Comparison of ENCODE assay signal across 1 cellular context in the genomic region with DNA sequence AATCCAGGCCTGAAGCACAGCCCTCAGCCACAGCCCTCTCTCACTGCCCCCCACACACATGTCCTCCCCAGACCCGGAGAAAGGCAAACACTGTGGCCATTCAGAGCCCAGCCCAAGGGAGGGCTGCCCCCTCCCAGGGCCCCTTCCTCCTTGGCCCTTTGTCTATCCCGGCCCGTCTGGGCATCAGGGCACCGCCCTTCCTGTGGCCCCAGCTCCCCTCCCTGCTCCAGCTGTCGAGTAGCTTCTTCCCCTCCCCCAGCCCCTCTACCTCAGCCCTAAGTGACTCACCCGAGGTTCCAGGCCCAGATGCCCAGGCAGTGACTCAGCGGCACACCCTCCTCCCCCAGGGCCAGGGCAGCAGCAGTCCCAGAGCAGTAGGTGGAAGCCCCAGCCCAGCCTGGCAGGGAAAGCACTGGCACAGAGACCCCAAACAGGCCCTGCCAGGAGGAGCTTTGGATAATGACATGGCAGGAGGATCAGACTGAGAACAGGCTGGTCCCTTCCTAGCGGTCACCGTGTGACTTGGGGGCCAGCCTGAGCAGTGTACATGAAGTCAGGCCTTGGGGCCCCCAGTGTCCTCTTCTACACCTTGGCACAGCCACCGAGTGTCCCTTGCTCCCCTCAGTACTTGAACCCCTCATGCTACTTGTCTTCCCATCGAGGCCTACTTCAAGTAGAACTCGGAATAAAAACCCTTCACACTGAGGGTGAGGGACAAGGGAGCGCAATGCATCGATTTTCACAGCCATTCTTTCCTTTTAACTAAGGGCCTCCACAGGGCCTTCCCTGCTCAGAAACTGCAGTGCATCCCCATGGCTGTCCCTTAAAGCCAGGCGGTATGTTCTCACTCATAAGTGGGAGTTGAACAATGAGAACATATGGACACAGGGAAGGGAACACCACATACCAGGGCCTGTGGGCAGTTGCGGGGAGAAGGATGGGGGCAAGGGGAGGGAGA.
TF ChIP-seq lines count a peak whose summit lies in the region.

No MANE protein-coding gene starts in this region.

TF ChIP-seq in HepG2, 621 proteins besides CTCF, POLR2A, EP300 and RAD21 (continues in another document):
- TF ChIP-seq ZNF414 (CRISPR knock-in tag; IDR thresholded peaks at IDR 0.05) (no peak), ZNF713 (CRISPR knock-in tag; IDR thresholded peaks at IDR 0.05) (no peak), ZNF510 (CRISPR knock-in tag; IDR thresholded peaks at IDR 0.05; ENCODE audit: low read depth) (no peak), ZNF251 (CRISPR knock-in tag; IDR thresholded peaks at IDR 0.05) (no peak), ZNF263 (CRISPR knock-in tag; IDR thresholded peaks at IDR 0.05) (peak; percentile 67; the same call in 1 of the 2 replicates), DR1 (CRISPR knock-in tag; IDR thresholded peaks at IDR 0.05) (no peak), FOXK2 (IDR thresholded peaks at IDR 0.05) (no peak), NR1H2 (CRISPR knock-in tag; IDR thresholded peaks at IDR 0.05; ENCODE audit: borderline replicate concordance, low read depth) (no peak), ZNF670 (CRISPR knock-in tag; IDR thresholded peaks at IDR 0.05; ENCODE audit: borderline replicate concordance) (no peak), IKZF1 (IDR thresholded peaks at IDR 0.05) (no peak), ZNF318 (CRISPR knock-in tag; IDR thresholded peaks at IDR 0.05) (no peak), HMG20B (CRISPR knock-in tag; conservative IDR thresholded peaks at IDR 0.05) (no peak), CEBPZ (IDR thresholded peaks at IDR 0.05; ENCODE audit: low read length) (no peak), ARNT2 (CRISPR knock-in tag; IDR thresholded peaks at IDR 0.05; ENCODE audit: low read depth) (no peak), NAIF1 (CRISPR knock-in tag; IDR thresholded peaks at IDR 0.05; ENCODE audit: borderline replicate concordance) (no peak), NR2C2 (CRISPR knock-in tag; IDR thresholded peaks at IDR 0.05; ENCODE audit: borderline replicate concordance) (no peak), ZNF326 (CRISPR knock-in tag; IDR thresholded peaks at IDR 0.05; ENCODE audit: borderline replicate concordance) (no peak), ZNF558 (CRISPR knock-in tag; IDR thresholded peaks at IDR 0.05; ENCODE audit: borderline replicate concordance) (no peak), MLLT10 (CRISPR knock-in tag; IDR thresholded peaks at IDR 0.05) (no peak), ZNF775 (CRISPR knock-in tag; IDR thresholded peaks at IDR 0.05; ENCODE audit: borderline replicate concordance) (no peak), NFRKB (IDR thresholded peaks at IDR 0.05) (no peak), TAF1 (CRISPR knock-in tag; IDR thresholded peaks at IDR 0.05) (no peak), RFXAP (CRISPR knock-in tag; IDR thresholded peaks at IDR 0.05; ENCODE audit: borderline replicate concordance) (no peak), TCF12 (IDR thresholded peaks at IDR 0.05) (no peak), TCF12 (CRISPR knock-in tag; IDR thresholded peaks at IDR 0.05) (no peak), SIX4 (CRISPR knock-in tag; IDR thresholded peaks at IDR 0.05) (no peak), MAFG (CRISPR knock-in tag; IDR thresholded peaks at IDR 0.05) (no peak)
- TF ChIP-seq, protein P1, sequence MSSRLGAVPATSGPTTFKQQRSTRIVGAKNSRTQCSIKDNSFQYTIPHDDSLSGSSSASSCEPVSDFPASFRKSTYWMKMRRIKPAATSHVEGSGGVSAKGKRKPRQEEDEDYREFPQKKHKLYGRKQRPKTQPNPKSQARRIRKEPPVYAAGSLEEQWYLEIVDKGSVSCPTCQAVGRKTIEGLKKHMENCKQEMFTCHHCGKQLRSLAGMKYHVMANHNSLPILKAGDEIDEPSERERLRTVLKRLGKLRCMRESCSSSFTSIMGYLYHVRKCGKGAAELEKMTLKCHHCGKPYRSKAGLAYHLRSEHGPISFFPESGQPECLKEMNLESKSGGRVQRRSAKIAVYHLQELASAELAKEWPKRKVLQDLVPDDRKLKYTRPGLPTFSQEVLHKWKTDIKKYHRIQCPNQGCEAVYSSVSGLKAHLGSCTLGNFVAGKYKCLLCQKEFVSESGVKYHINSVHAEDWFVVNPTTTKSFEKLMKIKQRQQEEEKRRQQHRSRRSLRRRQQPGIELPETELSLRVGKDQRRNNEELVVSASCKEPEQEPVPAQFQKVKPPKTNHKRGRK (CRISPR knock-in tag; IDR thresholded peaks at IDR 0.05) = no peak
- TF ChIP-seq, protein P2, sequence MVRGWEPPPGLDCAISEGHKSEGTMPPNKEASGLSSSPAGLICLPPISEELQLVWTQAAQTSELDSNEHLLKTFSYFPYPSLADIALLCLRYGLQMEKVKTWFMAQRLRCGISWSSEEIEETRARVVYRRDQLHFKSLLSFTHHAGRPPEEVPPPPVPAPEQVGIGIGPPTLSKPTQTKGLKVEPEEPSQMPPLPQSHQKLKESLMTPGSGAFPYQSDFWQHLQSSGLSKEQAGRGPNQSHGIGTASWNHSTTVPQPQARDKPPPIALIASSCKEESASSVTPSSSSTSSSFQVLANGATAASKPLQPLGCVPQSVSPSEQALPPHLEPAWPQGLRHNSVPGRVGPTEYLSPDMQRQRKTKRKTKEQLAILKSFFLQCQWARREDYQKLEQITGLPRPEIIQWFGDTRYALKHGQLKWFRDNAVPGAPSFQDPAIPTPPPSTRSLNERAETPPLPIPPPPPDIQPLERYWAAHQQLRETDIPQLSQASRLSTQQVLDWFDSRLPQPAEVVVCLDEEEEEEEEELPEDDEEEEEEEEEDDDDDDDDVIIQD (CRISPR knock-in tag; IDR thresholded peaks at IDR 0.05; ENCODE audit: low read depth) = 0 out of 2 replicates have a peak, but pooled peaks have one; percentile 13
- TF ChIP-seq, protein P3, sequence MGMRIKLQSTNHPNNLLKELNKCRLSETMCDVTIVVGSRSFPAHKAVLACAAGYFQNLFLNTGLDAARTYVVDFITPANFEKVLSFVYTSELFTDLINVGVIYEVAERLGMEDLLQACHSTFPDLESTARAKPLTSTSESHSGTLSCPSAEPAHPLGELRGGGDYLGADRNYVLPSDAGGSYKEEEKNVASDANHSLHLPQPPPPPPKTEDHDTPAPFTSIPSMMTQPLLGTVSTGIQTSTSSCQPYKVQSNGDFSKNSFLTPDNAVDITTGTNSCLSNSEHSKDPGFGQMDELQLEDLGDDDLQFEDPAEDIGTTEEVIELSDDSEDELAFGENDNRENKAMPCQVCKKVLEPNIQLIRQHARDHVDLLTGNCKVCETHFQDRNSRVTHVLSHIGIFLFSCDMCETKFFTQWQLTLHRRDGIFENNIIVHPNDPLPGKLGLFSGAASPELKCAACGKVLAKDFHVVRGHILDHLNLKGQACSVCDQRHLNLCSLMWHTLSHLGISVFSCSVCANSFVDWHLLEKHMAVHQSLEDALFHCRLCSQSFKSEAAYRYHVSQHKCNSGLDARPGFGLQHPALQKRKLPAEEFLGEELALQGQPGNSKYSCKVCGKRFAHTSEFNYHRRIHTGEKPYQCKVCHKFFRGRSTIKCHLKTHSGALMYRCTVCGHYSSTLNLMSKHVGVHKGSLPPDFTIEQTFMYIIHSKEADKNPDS (CRISPR knock-in tag; IDR thresholded peaks at IDR 0.05) = no peak
- TF ChIP-seq, protein P4, sequence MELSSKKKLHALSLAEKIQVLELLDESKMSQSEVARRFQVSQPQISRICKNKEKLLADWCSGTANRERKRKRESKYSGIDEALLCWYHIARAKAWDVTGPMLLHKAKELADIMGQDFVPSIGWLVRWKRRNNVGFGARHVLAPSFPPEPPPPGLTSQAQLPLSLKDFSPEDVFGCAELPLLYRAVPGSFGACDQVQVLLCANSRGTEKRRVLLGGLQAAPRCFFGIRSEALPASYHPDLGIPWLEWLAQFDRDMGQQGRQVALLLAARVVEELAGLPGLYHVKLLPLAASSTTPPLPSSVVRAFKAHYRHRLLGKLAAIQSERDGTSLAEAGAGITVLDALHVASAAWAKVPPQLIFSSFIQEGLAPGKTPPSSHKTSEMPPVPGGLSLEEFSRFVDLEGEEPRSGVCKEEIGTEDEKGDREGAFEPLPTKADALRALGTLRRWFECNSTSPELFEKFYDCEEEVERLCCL (CRISPR knock-in tag; IDR thresholded peaks at IDR 0.05; ENCODE audit: borderline replicate concordance) = no peak
- TF ChIP-seq, protein P5, sequence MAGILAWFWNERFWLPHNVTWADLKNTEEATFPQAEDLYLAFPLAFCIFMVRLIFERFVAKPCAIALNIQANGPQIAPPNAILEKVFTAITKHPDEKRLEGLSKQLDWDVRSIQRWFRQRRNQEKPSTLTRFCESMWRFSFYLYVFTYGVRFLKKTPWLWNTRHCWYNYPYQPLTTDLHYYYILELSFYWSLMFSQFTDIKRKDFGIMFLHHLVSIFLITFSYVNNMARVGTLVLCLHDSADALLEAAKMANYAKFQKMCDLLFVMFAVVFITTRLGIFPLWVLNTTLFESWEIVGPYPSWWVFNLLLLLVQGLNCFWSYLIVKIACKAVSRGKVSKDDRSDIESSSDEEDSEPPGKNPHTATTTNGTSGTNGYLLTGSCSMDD (CRISPR knock-in tag; IDR thresholded peaks at IDR 0.05) = no peak
